In genomic region chr17:75456417-75457046, GRCh38 we compare ENCODE assay signal across 1 cellular context.
TF ChIP-seq lines count a peak whose summit lies in the region.

Gene TMEM94, plus strand, starts transcription at chr17:75456635. Its CDS starts 15,271 bp downstream, at chr17:75471906.

TF ChIP-seq in HEK293, 187 proteins besides CTCF, POLR2A, EP300 and RAD21 (continued from another document and continues in another):
- TF ChIP-seq SCRT2 (tag by site-specific recombination; IDR thresholded peaks at IDR 0.05) (no peak), ZFP3 (tag by site-specific recombination; IDR thresholded peaks at IDR 0.05; ENCODE audit: low read depth) (no peak), ZNF184 (tag by site-specific recombination; IDR thresholded peaks at IDR 0.05) (no peak), ZNF366 (tag by site-specific recombination; conservative IDR thresholded peaks at IDR 0.05) (peak; percentile 91), ZNF561 (tag by site-specific recombination; IDR thresholded peaks at IDR 0.05; ENCODE audit: borderline replicate concordance) (peak; percentile 100), TCF7L2 (IDR thresholded peaks at IDR 0.05; ENCODE audit: borderline replicate concordance, low read depth, low read length) (no peak), ZNF530 (tag by site-specific recombination; IDR thresholded peaks at IDR 0.05; ENCODE audit: low read depth) (no peak), ZNF292 (tag by site-specific recombination; IDR thresholded peaks at IDR 0.05; ENCODE audit: borderline replicate concordance, low read depth) (no peak), ZSCAN4 (tag by site-specific recombination; IDR thresholded peaks at IDR 0.05) (0 out of 2 replicates have a peak, but pooled peaks have one; percentile 16), ZNF837 (tag by site-specific recombination; IDR thresholded peaks at IDR 0.05) (peak; percentile 88), ZNF398 (tag by site-specific recombination; IDR thresholded peaks at IDR 0.05) (peak; percentile 87), KLF1 (tag by site-specific recombination; IDR thresholded peaks at IDR 0.05) (peak; percentile 97), ZNF624 (tag by site-specific recombination; IDR thresholded peaks at IDR 0.05) (no peak), ZNF488 (tag by site-specific recombination; IDR thresholded peaks at IDR 0.05) (no peak), ZNF704 (tag by site-specific recombination; IDR thresholded peaks at IDR 0.05) (peak; percentile 83), ZNF19 (tag by site-specific recombination; IDR thresholded peaks at IDR 0.05; ENCODE audit: low read depth) (no peak), ZNF133 (tag by site-specific recombination; IDR thresholded peaks at IDR 0.05) (no peak), SP7 (tag by site-specific recombination; IDR thresholded peaks at IDR 0.05) (peak; percentile 86), WT1 (tag by site-specific recombination; IDR thresholded peaks at IDR 0.05) (peak; percentile 99), ZNF518A (tag by site-specific recombination; conservative IDR thresholded peaks at IDR 0.05; ENCODE audit: low read depth) (peak; percentile 65), ZNF555 (tag by site-specific recombination; conservative IDR thresholded peaks at IDR 0.05) (no peak), ZNF121 (tag by site-specific recombination; IDR thresholded peaks at IDR 0.05) (no peak), EGR2 (tag by site-specific recombination; IDR thresholded peaks at IDR 0.05; ENCODE audit: low read depth) (no peak), ZNF843 (tag by site-specific recombination; IDR thresholded peaks at IDR 0.05) (no peak), ZNF626 (tag by site-specific recombination; IDR thresholded peaks at IDR 0.05) (no peak), ZNF335 (tag by site-specific recombination; conservative IDR thresholded peaks at IDR 0.05) (peak; percentile 99), ZEB2 (tag by site-specific recombination; IDR thresholded peaks at IDR 0.05) (no peak), ZNF155 (tag by site-specific recombination; IDR thresholded peaks at IDR 0.05) (no peak), ZSCAN16 (tag by site-specific recombination; IDR thresholded peaks at IDR 0.05) (no peak), ZNF473 (tag by site-specific recombination; IDR thresholded peaks at IDR 0.05) (no peak), ZNF677 (tag by site-specific recombination; IDR thresholded peaks at IDR 0.05) (no peak), ZNF391 (tag by site-specific recombination; IDR thresholded peaks at IDR 0.05; ENCODE audit: borderline replicate concordance, low read depth) (no peak; the same call in 1 of the 2 replicates), ZNF560 (tag by site-specific recombination; IDR thresholded peaks at IDR 0.05; ENCODE audit: borderline replicate concordance) (no peak), ZBTB48 (tag by site-specific recombination; IDR thresholded peaks at IDR 0.05) (peak; percentile 45; the same call in 1 of the 2 replicates), YY2 (tag by site-specific recombination; IDR thresholded peaks at IDR 0.05) (peak; percentile 99), ZBTB1 (tag by site-specific recombination; IDR thresholded peaks at IDR 0.05) (no peak), BCL6B (tag by site-specific recombination; IDR thresholded peaks at IDR 0.05) (no peak), ZNF776 (tag by site-specific recombination; IDR thresholded peaks at IDR 0.05; ENCODE audit: borderline replicate concordance) (no peak), GLIS2 (tag by site-specific recombination; IDR thresholded peaks at IDR 0.05) (peak; percentile 99), ZNF580 (tag by site-specific recombination; IDR thresholded peaks at IDR 0.05) (peak; percentile 91), ZNF610 (tag by site-specific recombination; IDR thresholded peaks at IDR 0.05; ENCODE audit: borderline replicate concordance) (0 out of 2 replicates have a peak, but pooled peaks have one; percentile 14), MZF1 (tag by site-specific recombination; IDR thresholded peaks at IDR 0.05; ENCODE audit: borderline replicate concordance) (no peak; the same call in 1 of the 2 replicates), ZNF26 (tag by site-specific recombination; IDR thresholded peaks at IDR 0.05) (no peak), HOXC10 (CRISPR knock-in tag; IDR thresholded peaks at IDR 0.05) (peak; percentile 97; the same call in 1 of the 2 replicates), KLF8 (tag by site-specific recombination; IDR thresholded peaks at IDR 0.05) (peak; percentile 95), ZNF302 (tag by site-specific recombination; IDR thresholded peaks at IDR 0.05; ENCODE audit: low read depth) (no peak), ZNF596 (tag by site-specific recombination; IDR thresholded peaks at IDR 0.05) (no peak), KLF7 (tag by site-specific recombination; IDR thresholded peaks at IDR 0.05; ENCODE audit: borderline replicate concordance) (0 out of 2 replicates have a peak, but pooled peaks have one; percentile 47)
- TF ChIP-seq, protein P1, sequence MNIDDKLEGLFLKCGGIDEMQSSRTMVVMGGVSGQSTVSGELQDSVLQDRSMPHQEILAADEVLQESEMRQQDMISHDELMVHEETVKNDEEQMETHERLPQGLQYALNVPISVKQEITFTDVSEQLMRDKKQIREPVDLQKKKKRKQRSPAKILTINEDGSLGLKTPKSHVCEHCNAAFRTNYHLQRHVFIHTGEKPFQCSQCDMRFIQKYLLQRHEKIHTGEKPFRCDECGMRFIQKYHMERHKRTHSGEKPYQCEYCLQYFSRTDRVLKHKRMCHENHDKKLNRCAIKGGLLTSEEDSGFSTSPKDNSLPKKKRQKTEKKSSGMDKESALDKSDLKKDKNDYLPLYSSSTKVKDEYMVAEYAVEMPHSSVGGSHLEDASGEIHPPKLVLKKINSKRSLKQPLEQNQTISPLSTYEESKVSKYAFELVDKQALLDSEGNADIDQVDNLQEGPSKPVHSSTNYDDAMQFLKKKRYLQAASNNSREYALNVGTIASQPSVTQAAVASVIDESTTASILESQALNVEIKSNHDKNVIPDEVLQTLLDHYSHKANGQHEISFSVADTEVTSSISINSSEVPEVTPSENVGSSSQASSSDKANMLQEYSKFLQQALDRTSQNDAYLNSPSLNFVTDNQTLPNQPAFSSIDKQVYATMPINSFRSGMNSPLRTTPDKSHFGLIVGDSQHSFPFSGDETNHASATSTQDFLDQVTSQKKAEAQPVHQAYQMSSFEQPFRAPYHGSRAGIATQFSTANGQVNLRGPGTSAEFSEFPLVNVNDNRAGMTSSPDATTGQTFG (tag by site-specific recombination; IDR thresholded peaks at IDR 0.05; ENCODE audit: borderline replicate concordance) = no peak
- TF ChIP-seq, protein P2, sequence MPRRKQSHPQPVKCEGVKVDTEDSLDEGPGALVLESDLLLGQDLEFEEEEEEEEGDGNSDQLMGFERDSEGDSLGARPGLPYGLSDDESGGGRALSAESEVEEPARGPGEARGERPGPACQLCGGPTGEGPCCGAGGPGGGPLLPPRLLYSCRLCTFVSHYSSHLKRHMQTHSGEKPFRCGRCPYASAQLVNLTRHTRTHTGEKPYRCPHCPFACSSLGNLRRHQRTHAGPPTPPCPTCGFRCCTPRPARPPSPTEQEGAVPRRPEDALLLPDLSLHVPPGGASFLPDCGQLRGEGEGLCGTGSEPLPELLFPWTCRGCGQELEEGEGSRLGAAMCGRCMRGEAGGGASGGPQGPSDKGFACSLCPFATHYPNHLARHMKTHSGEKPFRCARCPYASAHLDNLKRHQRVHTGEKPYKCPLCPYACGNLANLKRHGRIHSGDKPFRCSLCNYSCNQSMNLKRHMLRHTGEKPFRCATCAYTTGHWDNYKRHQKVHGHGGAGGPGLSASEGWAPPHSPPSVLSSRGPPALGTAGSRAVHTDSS (tag by site-specific recombination; IDR thresholded peaks at IDR 0.05) = peak; percentile 37; the same call in 1 of the 2 replicates
